ENCODE assay signal across 9 cellular contexts in the genomic region with DNA sequence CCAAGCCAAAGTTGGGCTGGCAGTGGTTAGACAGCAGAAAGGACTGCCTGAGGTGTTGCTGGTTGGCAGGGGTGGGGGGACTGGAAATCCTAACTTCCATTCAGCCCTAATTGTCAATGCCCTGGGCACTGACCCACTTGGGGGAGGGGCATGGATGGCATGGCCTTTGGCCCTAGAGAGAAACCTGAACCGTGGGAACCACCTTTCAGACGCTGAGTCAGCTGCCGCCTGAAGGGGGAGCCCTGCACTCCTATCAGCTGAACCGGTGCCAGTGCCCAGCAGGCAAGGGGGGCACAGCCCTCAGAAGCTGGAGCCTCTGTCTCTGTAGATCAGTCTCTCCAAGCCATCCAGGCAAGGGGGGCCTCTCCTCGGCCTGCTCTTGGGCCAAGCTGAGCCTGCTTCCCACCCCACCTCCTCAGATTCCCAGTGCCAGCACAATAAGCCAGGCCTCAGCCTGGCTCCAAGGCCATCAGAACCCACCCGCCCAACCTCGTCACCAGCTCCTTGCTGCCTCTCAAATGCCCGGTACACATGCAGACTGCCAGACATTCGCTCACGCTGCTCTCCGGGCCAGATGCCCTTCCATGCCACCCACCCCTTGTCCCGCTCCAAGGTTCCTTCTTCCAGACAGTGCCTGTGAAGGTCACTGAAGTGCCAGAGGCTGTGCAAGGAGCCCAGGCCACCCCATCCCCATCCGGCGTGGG. TPM values are rescaled to one million over a fixed set of nuclear protein-coding genes. Genes with fewer than 3 reads are reported as not detected.
DNase-seq lines count a peak whose midpoint lies in the region; ATAC-seq, FAIRE-seq and TF ChIP-seq lines count a peak whose summit lies in the region.
"Had no signal": no experiment of that assay in that cellular context is flagged by ENCODE, and none has a peak within 500 bp of the region (broad histone marks: within the 10 kb centered on the region; RNA-seq: fewer than 3 reads in every experiment).

No MANE protein-coding gene starts in this region.

- H3K4me3 ChIP-seq in OCI-LY7 (ENCODE audit: low read depth, low read length, poor library complexity, severe bottlenecking) (no peak overlapping the region), prostate gland (no peak overlapping the region)

- H3K36me3 ChIP-seq in OCI-LY7 (ENCODE audit: insufficient read depth, low read length) (no peaks in the 10 kb centered on the region), prostate gland (no peaks in the 10 kb centered on the region)
- H3K36me3 ChIP-seq: neutrophil had no signal

- DNase-seq in AG08396 (ENCODE audit: low spot score) (peak; percentile 76), GM18507 (ENCODE audit: extremely low spot score, insufficient read length, low read depth) (no peak), OCI-LY7 (ENCODE audit: low spot score) (peak; percentile 58), glomerular visceral epithelial cell (ENCODE audit: extremely low spot score) (peak; percentile 79), prostate gland (ENCODE audit: low spot score) (peak; percentile 39)
- DNase-seq in activated T-helper 1 cell treated with anti-CD3 and anti-CD28 coated beads, Interleukin-12 subunit alpha, Interleukin-12 subunit beta, Interleukin-2, Interleukin-4 antibody, amounts not matched to agents 30 ng/mL and 10 ng/mL and 1 ng/mL, durations not matched to agents 14 hours and 24 hours and 36 hours (ENCODE audit: low spot score), result peak; percentile 24

- H3K9me3 Mint-ChIP-seq in activated T-helper 1 cell treated with anti-CD3 and anti-CD28 coated beads, Interleukin-12 subunit alpha, Interleukin-12 subunit beta, Interleukin-2, Interleukin-4 antibody, amounts not matched to agents 30 ng/mL and 10 ng/mL and 1 ng/mL, durations not matched to agents 14 hours and 24 hours and 36 hours, result no peaks in the 10 kb centered on the region

- H4K20me1 ChIP-seq in OCI-LY7 (ENCODE audit: insufficient read depth, low read length), result no peaks in the 10 kb centered on the region

- no peak overlapping the region for H2AFZ ChIP-seq in OCI-LY7 (ENCODE audit: low read length)

- peak; percentile 75 for FAIRE-seq in GM18507 (lab: Jason Lieb, UNC)

- POLR2A ChIA-PET in OCI-LY7 (lab: Charles Lee), result interaction anchor here (0.6 to 0.7 kb wide), 2 partner anchors 24 to 1332 kb away, joined by 3 read pairs; no protein-coding TSS in a partner anchor

- no peaks in the 10 kb centered on the region for H3K79me2 ChIP-seq in OCI-LY7 (ENCODE audit: insufficient read depth, low read depth, low read length)

- H3K4me1 ChIP-seq in OCI-LY7 (ENCODE audit: insufficient read depth, low read length, poor library complexity, severe bottlenecking), result no peaks in the 10 kb centered on the region
- H3K4me1 ChIP-seq in prostate gland (replicated peaks), result no peaks in the 10 kb centered on the region

- TF ChIP-seq POLR2A in prostate gland (IDR thresholded peaks at IDR 0.05), result no peak

- H3K27ac ChIP-seq in OCI-LY7 (ENCODE audit: low read depth, low read length, poor library complexity, severe bottlenecking) (no peak overlapping the region), prostate gland (peak overlapping the region; percentile 64 to 80)
- H3K27ac ChIP-seq: neutrophil had no signal

- CTCF ChIA-PET in OCI-LY7 (lab: Charles Lee; ENCODE audit: unreplicated experiment), result interaction anchor here (0.6 kb wide), 1 partner anchor 10 kb away, joined by 3 read pairs; no protein-coding TSS in a partner anchor

- 52% methylated on average over 14 of the region's 14 CpGs for WGBS in prostate gland

- H3K4me1 Mint-ChIP-seq in activated T-helper 1 cell treated with anti-CD3 and anti-CD28 coated beads, Interleukin-12 subunit alpha, Interleukin-12 subunit beta, Interleukin-2, Interleukin-4 antibody, amounts not matched to agents 30 ng/mL and 10 ng/mL and 1 ng/mL, durations not matched to agents 14 hours and 24 hours and 36 hours (ENCODE audit: low read depth), result no peaks in the 10 kb centered on the region

- BruUV-seq in OCI-LY7 (replicated peaks; lab: Mats Ljungman, UMichigan), result no TSS peak

- TF ChIP-seq CTCF in OCI-LY7 (conservative IDR thresholded peaks at IDR 0.05; ENCODE audit: low read length) (peak; percentile 82), prostate gland (IDR thresholded peaks at IDR 0.05) (peak in 3 of 4 experiments; percentile 18 to 61 (median 45))

- intact Hi-C loops in OCI-LY7 (cut with micrococcal nuclease; ENCODE audit: unreplicated experiment) (no loop called here), prostate gland (cut with DNase I) (no loop called here)
- intact Hi-C loops in activated T-helper 1 cell treated with anti-CD3 and anti-CD28 coated beads, Interleukin-12 subunit alpha, Interleukin-12 subunit beta, Interleukin-2, Interleukin-4 antibody, amounts not matched to agents 30 ng/mL and 10 ng/mL and 1 ng/mL, durations not matched to agents 14 hours and 24 hours and 36 hours (cut with micrococcal nuclease), result no loop called here

- H3K9me2 ChIP-seq in OCI-LY7 (ENCODE audit: insufficient read depth, low read length), result no peaks in the 10 kb centered on the region

- no peak overlapping the region for H3K4me2 ChIP-seq in OCI-LY7 (ENCODE audit: low read length)

- ATAC-seq in HG03354 (IDR thresholded peaks at IDR 0.05; ENCODE audit: poor library complexity, severe bottlenecking, unreplicated experiment), result no peak
- no peak for ATAC-seq in HG02759 (IDR thresholded peaks at IDR 0.05; ENCODE audit: unreplicated experiment)

- H3K36me3 Mint-ChIP-seq in activated T-helper 1 cell treated with anti-CD3 and anti-CD28 coated beads, Interleukin-12 subunit alpha, Interleukin-12 subunit beta, Interleukin-2, Interleukin-4 antibody, amounts not matched to agents 30 ng/mL and 10 ng/mL and 1 ng/mL, durations not matched to agents 14 hours and 24 hours and 36 hours (ENCODE audit: low read depth), result no peaks in the 10 kb centered on the region

- H3K4me3 Mint-ChIP-seq in activated T-helper 1 cell treated with anti-CD3 and anti-CD28 coated beads, Interleukin-12 subunit alpha, Interleukin-12 subunit beta, Interleukin-2, Interleukin-4 antibody, amounts not matched to agents 30 ng/mL and 10 ng/mL and 1 ng/mL, durations not matched to agents 14 hours and 24 hours and 36 hours, result no peak overlapping the region

- peaks cover 16% of the 10 kb centered on the region for H3K27me3 Mint-ChIP-seq in activated T-helper 1 cell treated with anti-CD3 and anti-CD28 coated beads, Interleukin-12 subunit alpha, Interleukin-12 subunit beta, Interleukin-2, Interleukin-4 antibody, amounts not matched to agents 30 ng/mL and 10 ng/mL and 1 ng/mL, durations not matched to agents 14 hours and 24 hours and 36 hours (ENCODE audit: insufficient read depth)

- no peaks in the 10 kb centered on the region for H3K27me3 ChIP-seq in prostate gland (replicated peaks; ENCODE audit: insufficient read depth)

- H3K27ac Mint-ChIP-seq in activated T-helper 1 cell treated with anti-CD3 and anti-CD28 coated beads, Interleukin-12 subunit alpha, Interleukin-12 subunit beta, Interleukin-2, Interleukin-4 antibody, amounts not matched to agents 30 ng/mL and 10 ng/mL and 1 ng/mL, durations not matched to agents 14 hours and 24 hours and 36 hours, result no peak overlapping the region

- H3K9me3 ChIP-seq in OCI-LY7 (ENCODE audit: low read length), result no peaks in the 10 kb centered on the region
- H3K9me3 ChIP-seq in prostate gland, result no peaks in the 10 kb centered on the region
- H3K9me3 ChIP-seq: neutrophil had no signal

RNA-seq across cellular contexts. Expression of a gene that starts 11.6 kb away (rescaled TPM):
- not detected in 2 replicates for total RNA-seq in OCI-LY7 (2014; rRNA removed; shearing (Covaris generic))
- total RNA-seq in OCI-LY7 (2022) (0.17 TPM in 1 of 2 replicates, not detected in the other), prostate gland (100 to 1,000 TPM; 103 to 134 TPM)
- not detected in 2 replicates for total RNA-seq in activated T-helper 1 cell treated with anti-CD3 and anti-CD28 coated beads, Interleukin-12 subunit alpha, Interleukin-12 subunit beta, Interleukin-2, Interleukin-4 antibody, amounts not matched to agents 30 ng/mL and 10 ng/mL and 1 ng/mL, durations not matched to agents 14 hours and 24 hours and 36 hours

RNA-seq across cellular contexts. Expression of a gene that starts 29.6 kb away (rescaled TPM):
- not detected in 2 replicates for total RNA-seq in OCI-LY7 (2014; rRNA removed; shearing (Covaris generic))
- not detected in 2 replicates for total RNA-seq in OCI-LY7 (2022)
- total RNA-seq in activated T-helper 1 cell treated with anti-CD3 and anti-CD28 coated beads, Interleukin-12 subunit alpha, Interleukin-12 subunit beta, Interleukin-2, Interleukin-4 antibody, amounts not matched to agents 30 ng/mL and 10 ng/mL and 1 ng/mL, durations not matched to agents 14 hours and 24 hours and 36 hours, result not detected in 2 replicates
- total RNA-seq in prostate gland, result not detected

RNA-seq across cellular contexts. Expression of a gene that starts 56.8 kb away (rescaled TPM):
- 67.7 and 89.7 TPM in 2 replicates for total RNA-seq in OCI-LY7 (2014; rRNA removed; shearing (Covaris generic))
- 54.6 and 56.1 TPM in 2 replicates for total RNA-seq in OCI-LY7 (2022)
- total RNA-seq in activated T-helper 1 cell treated with anti-CD3 and anti-CD28 coated beads, Interleukin-12 subunit alpha, Interleukin-12 subunit beta, Interleukin-2, Interleukin-4 antibody, amounts not matched to agents 30 ng/mL and 10 ng/mL and 1 ng/mL, durations not matched to agents 14 hours and 24 hours and 36 hours, result 57.6 and 66.1 TPM in 2 replicates
- total RNA-seq in prostate gland, result 10 to 100 TPM; 83.1 to 99.5 TPM

Comparison
In these comparisons a context has a peak if more than half of its experiments do, and no peak if none do; other contexts are left out.
1. RNA of a gene that starts 11.6 kb away (total RNA-seq): 103 to 134 TPM in prostate gland; 0.17 TPM in OCI-LY7 and not detected in activated T-helper 1 cell treated with anti-CD3 and anti-CD28 coated beads, Interleukin-12 subunit alpha, Interleukin-12 subunit beta, Interleukin-2, Interleukin-4 antibody, amounts not matched to agents 30 ng/mL and 10 ng/mL and 1 ng/mL, durations not matched to agents 14 hours and 24 hours and 36 hours; every median in the first group is over 10 times any median in the second.